Comparison of ENCODE assay signal across 1 cellular context in the genomic region with DNA sequence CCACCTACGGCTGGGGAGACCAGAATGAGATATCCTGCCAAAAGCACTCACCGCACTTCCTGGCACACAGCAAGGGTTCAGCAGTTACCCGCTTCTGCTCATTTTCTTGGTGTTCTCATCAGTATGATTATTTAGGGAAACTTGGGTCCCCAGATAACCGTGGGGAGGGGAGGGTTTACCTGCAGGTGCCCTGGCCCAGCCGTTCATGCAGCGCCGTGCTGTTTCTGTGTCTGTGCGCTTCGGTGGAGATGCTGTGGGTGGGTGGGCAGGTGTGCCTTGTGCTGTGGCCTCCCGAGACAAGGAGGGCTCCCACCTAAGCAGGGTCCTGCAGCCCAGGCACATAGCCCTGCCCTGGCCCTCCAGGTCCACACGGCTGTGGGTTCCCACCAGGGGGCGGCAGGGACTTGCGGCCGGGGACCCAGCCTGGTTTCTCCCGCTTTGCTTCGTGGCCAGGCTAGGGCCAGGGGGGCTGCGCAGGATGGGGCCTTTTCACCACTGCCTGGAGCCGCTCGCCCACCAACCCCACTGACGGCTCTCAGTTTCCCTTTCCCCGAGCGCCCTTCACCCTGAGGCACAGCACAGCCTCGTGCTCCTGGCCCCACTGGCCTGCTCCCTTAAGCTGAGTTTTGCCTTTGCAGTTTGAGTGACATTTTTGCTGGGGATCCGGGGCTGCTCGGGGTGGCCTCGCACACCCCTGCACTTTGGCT.
A peak's percentile ranks its signal among the peaks of the same experiment; 100 is the strongest.
TF ChIP-seq lines count a peak whose summit lies in the region.

No MANE protein-coding gene starts in this region.

TF ChIP-seq in K562, 482 proteins besides CTCF, POLR2A, EP300 and RAD21 (continued from another document):
- TF ChIP-seq, protein P1, sequence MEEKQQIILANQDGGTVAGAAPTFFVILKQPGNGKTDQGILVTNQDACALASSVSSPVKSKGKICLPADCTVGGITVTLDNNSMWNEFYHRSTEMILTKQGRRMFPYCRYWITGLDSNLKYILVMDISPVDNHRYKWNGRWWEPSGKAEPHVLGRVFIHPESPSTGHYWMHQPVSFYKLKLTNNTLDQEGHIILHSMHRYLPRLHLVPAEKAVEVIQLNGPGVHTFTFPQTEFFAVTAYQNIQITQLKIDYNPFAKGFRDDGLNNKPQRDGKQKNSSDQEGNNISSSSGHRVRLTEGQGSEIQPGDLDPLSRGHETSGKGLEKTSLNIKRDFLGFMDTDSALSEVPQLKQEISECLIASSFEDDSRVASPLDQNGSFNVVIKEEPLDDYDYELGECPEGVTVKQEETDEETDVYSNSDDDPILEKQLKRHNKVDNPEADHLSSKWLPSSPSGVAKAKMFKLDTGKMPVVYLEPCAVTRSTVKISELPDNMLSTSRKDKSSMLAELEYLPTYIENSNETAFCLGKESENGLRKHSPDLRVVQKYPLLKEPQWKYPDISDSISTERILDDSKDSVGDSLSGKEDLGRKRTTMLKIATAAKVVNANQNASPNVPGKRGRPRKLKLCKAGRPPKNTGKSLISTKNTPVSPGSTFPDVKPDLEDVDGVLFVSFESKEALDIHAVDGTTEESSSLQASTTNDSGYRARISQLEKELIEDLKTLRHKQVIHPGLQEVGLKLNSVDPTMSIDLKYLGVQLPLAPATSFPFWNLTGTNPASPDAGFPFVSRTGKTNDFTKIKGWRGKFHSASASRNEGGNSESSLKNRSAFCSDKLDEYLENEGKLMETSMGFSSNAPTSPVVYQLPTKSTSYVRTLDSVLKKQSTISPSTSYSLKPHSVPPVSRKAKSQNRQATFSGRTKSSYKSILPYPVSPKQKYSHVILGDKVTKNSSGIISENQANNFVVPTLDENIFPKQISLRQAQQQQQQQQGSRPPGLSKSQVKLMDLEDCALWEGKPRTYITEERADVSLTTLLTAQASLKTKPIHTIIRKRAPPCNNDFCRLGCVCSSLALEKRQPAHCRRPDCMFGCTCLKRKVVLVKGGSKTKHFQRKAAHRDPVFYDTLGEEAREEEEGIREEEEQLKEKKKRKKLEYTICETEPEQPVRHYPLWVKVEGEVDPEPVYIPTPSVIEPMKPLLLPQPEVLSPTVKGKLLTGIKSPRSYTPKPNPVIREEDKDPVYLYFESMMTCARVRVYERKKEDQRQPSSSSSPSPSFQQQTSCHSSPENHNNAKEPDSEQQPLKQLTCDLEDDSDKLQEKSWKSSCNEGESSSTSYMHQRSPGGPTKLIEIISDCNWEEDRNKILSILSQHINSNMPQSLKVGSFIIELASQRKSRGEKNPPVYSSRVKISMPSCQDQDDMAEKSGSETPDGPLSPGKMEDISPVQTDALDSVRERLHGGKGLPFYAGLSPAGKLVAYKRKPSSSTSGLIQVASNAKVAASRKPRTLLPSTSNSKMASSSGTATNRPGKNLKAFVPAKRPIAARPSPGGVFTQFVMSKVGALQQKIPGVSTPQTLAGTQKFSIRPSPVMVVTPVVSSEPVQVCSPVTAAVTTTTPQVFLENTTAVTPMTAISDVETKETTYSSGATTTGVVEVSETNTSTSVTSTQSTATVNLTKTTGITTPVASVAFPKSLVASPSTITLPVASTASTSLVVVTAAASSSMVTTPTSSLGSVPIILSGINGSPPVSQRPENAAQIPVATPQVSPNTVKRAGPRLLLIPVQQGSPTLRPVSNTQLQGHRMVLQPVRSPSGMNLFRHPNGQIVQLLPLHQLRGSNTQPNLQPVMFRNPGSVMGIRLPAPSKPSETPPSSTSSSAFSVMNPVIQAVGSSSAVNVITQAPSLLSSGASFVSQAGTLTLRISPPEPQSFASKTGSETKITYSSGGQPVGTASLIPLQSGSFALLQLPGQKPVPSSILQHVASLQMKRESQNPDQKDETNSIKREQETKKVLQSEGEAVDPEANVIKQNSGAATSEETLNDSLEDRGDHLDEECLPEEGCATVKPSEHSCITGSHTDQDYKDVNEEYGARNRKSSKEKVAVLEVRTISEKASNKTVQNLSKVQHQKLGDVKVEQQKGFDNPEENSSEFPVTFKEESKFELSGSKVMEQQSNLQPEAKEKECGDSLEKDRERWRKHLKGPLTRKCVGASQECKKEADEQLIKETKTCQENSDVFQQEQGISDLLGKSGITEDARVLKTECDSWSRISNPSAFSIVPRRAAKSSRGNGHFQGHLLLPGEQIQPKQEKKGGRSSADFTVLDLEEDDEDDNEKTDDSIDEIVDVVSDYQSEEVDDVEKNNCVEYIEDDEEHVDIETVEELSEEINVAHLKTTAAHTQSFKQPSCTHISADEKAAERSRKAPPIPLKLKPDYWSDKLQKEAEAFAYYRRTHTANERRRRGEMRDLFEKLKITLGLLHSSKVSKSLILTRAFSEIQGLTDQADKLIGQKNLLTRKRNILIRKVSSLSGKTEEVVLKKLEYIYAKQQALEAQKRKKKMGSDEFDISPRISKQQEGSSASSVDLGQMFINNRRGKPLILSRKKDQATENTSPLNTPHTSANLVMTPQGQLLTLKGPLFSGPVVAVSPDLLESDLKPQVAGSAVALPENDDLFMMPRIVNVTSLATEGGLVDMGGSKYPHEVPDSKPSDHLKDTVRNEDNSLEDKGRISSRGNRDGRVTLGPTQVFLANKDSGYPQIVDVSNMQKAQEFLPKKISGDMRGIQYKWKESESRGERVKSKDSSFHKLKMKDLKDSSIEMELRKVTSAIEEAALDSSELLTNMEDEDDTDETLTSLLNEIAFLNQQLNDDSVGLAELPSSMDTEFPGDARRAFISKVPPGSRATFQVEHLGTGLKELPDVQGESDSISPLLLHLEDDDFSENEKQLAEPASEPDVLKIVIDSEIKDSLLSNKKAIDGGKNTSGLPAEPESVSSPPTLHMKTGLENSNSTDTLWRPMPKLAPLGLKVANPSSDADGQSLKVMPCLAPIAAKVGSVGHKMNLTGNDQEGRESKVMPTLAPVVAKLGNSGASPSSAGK (IDR thresholded peaks at IDR 0.05) = peak; percentile 42; the same call in 1 of the 2 replicates
- TF ChIP-seq MCM5 (IDR thresholded peaks at IDR 0.05; ENCODE audit: low read depth) (no peak), CBX3 (IDR thresholded peaks at IDR 0.05; ENCODE audit: borderline replicate concordance in 1 of 2, low read length in 2 of 2) (no peak), C11orf30 (IDR thresholded peaks at IDR 0.05; ENCODE audit: low read depth) (no peak), ZBTB7A (IDR thresholded peaks at IDR 0.05; ENCODE audit: borderline replicate concordance, control insufficient read depth, low read depth, low read length) (peak; percentile 29; the same call in 1 of the 2 replicates), SAFB (IDR thresholded peaks at IDR 0.05; ENCODE audit: borderline replicate concordance, low read depth, low read length) (peak; percentile 27; the same call in 1 of the 2 replicates), XRCC4 (IDR thresholded peaks at IDR 0.05; ENCODE audit: extremely low read depth, insufficient read depth, insufficient read length) (no peak), ZNF174 (CRISPR knock-in tag; IDR thresholded peaks at IDR 0.05) (no peak), ARID2 (IDR thresholded peaks at IDR 0.05) (peak; percentile 82), GATAD2A (IDR thresholded peaks at IDR 0.05) (no peak), L3MBTL2 (IDR thresholded peaks at IDR 0.05) (peak; percentile 53; the same call in 1 of the 2 replicates), ESRRA (IDR thresholded peaks at IDR 0.05; ENCODE audit: borderline replicate concordance, low read depth) (0 out of 2 replicates have a peak, but pooled peaks have one; percentile 18), COPS2 (conservative IDR thresholded peaks at IDR 0.05) (no peak)
- TF ChIP-seq, protein P2, sequence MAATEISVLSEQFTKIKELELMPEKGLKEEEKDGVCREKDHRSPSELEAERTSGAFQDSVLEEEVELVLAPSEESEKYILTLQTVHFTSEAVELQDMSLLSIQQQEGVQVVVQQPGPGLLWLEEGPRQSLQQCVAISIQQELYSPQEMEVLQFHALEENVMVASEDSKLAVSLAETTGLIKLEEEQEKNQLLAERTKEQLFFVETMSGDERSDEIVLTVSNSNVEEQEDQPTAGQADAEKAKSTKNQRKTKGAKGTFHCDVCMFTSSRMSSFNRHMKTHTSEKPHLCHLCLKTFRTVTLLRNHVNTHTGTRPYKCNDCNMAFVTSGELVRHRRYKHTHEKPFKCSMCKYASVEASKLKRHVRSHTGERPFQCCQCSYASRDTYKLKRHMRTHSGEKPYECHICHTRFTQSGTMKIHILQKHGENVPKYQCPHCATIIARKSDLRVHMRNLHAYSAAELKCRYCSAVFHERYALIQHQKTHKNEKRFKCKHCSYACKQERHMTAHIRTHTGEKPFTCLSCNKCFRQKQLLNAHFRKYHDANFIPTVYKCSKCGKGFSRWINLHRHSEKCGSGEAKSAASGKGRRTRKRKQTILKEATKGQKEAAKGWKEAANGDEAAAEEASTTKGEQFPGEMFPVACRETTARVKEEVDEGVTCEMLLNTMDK (IDR thresholded peaks at IDR 0.05; ENCODE audit: borderline replicate concordance, insufficient read depth, low read depth, low read length, poor library complexity, severe bottlenecking) = peak; percentile 57
- TF ChIP-seq, protein P3, sequence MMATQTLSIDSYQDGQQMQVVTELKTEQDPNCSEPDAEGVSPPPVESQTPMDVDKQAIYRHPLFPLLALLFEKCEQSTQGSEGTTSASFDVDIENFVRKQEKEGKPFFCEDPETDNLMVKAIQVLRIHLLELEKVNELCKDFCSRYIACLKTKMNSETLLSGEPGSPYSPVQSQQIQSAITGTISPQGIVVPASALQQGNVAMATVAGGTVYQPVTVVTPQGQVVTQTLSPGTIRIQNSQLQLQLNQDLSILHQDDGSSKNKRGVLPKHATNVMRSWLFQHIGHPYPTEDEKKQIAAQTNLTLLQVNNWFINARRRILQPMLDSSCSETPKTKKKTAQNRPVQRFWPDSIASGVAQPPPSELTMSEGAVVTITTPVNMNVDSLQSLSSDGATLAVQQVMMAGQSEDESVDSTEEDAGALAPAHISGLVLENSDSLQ (IDR thresholded peaks at IDR 0.05) = peak; percentile 67
- TF ChIP-seq, protein P4, sequence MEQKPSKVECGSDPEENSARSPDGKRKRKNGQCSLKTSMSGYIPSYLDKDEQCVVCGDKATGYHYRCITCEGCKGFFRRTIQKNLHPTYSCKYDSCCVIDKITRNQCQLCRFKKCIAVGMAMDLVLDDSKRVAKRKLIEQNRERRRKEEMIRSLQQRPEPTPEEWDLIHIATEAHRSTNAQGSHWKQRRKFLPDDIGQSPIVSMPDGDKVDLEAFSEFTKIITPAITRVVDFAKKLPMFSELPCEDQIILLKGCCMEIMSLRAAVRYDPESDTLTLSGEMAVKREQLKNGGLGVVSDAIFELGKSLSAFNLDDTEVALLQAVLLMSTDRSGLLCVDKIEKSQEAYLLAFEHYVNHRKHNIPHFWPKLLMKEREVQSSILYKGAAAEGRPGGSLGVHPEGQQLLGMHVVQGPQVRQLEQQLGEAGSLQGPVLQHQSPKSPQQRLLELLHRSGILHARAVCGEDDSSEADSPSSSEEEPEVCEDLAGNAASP (IDR thresholded peaks at IDR 0.05) = no peak
- TF ChIP-seq, protein P5, sequence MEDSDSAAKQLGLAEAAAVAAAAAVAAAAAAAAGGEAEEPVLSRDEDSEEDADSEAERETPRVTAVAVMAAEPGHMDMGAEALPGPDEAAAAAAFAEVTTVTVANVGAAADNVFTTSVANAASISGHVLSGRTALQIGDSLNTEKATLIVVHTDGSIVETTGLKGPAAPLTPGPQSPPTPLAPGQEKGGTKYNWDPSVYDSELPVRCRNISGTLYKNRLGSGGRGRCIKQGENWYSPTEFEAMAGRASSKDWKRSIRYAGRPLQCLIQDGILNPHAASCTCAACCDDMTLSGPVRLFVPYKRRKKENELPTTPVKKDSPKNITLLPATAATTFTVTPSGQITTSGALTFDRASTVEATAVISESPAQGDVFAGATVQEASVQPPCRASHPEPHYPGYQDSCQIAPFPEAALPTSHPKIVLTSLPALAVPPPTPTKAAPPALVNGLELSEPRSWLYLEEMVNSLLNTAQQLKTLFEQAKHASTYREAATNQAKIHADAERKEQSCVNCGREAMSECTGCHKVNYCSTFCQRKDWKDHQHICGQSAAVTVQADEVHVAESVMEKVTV (CRISPR knock-in tag; IDR thresholded peaks at IDR 0.05) = peak; percentile 68
- TF ChIP-seq, protein P6, sequence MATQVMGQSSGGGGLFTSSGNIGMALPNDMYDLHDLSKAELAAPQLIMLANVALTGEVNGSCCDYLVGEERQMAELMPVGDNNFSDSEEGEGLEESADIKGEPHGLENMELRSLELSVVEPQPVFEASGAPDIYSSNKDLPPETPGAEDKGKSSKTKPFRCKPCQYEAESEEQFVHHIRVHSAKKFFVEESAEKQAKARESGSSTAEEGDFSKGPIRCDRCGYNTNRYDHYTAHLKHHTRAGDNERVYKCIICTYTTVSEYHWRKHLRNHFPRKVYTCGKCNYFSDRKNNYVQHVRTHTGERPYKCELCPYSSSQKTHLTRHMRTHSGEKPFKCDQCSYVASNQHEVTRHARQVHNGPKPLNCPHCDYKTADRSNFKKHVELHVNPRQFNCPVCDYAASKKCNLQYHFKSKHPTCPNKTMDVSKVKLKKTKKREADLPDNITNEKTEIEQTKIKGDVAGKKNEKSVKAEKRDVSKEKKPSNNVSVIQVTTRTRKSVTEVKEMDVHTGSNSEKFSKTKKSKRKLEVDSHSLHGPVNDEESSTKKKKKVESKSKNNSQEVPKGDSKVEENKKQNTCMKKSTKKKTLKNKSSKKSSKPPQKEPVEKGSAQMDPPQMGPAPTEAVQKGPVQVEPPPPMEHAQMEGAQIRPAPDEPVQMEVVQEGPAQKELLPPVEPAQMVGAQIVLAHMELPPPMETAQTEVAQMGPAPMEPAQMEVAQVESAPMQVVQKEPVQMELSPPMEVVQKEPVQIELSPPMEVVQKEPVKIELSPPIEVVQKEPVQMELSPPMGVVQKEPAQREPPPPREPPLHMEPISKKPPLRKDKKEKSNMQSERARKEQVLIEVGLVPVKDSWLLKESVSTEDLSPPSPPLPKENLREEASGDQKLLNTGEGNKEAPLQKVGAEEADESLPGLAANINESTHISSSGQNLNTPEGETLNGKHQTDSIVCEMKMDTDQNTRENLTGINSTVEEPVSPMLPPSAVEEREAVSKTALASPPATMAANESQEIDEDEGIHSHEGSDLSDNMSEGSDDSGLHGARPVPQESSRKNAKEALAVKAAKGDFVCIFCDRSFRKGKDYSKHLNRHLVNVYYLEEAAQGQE (CRISPR knock-in tag; IDR thresholded peaks at IDR 0.05; ENCODE audit: low read depth) = no peak
- TF ChIP-seq, protein P7, sequence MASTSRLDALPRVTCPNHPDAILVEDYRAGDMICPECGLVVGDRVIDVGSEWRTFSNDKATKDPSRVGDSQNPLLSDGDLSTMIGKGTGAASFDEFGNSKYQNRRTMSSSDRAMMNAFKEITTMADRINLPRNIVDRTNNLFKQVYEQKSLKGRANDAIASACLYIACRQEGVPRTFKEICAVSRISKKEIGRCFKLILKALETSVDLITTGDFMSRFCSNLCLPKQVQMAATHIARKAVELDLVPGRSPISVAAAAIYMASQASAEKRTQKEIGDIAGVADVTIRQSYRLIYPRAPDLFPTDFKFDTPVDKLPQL (IDR thresholded peaks at IDR 0.05; ENCODE audit: extremely low read depth, insufficient read length) = no peak
